ENCODE assay signal across 9 cellular contexts in genomic region chr20:32737371-32738223, GRCh38. TPM values are rescaled to one million over a fixed set of nuclear protein-coding genes. Genes with fewer than 3 reads are reported as not detected.
DNase-seq lines count a peak whose midpoint lies in the region; ATAC-seq lines count a peak whose summit lies in the region.
"Had no signal": no experiment of that assay in that cellular context is flagged by ENCODE, and none has a peak within 500 bp of the region (broad histone marks: within the 10 kb centered on the region; RNA-seq: fewer than 3 reads in every experiment).

No MANE protein-coding gene starts in this region.

- H4K5ac ChIP-seq in mesendoderm (ENCODE audit: low read length): no peak overlapping the region

- H3K4me3 ChIP-seq in mesendoderm (ENCODE audit: low read length): no peak overlapping the region

- no peaks in the 10 kb centered on the region for H3K4me1 ChIP-seq in mesendoderm (ENCODE audit: control insufficient read depth, low read depth, low read length)

- peak; percentile 82 for ATAC-seq in activated naive CD8-positive, alpha-beta T cell treated with anti-CD3 and anti-CD28 coated beads, Interleukin-2, amount 50 U/mL, for 24 hours
- ATAC-seq in GM19463 (IDR thresholded peaks at IDR 0.05; ENCODE audit: unreplicated experiment): no peak

- no peaks in the 10 kb centered on the region for H3K27me3 Mint-ChIP-seq in activated naive CD8-positive, alpha-beta T cell treated with anti-CD3 and anti-CD28 coated beads, Interleukin-2, amount 50 U/mL, for 24 hours

- no peak overlapping the region for H2AK5ac ChIP-seq in mesendoderm (ENCODE audit: low read length)

- no peak overlapping the region for H3K56ac ChIP-seq in mesendoderm (ENCODE audit: low read length)

- no peak overlapping the region for H2BK120ac ChIP-seq in mesendoderm (ENCODE audit: low read depth, low read length)

- H2BK15ac ChIP-seq in mesendoderm (replicated peaks; ENCODE audit: low read depth): no peak overlapping the region

- no peak overlapping the region for H3K18ac ChIP-seq in mesendoderm (ENCODE audit: low read length)

- H2BK5ac ChIP-seq in mesendoderm (ENCODE audit: low read length): no peak overlapping the region

- peaks cover 14% of the 10 kb centered on the region for H3K79me2 ChIP-seq in mesendoderm (ENCODE audit: control insufficient read depth, insufficient read depth, low read length)

- DNase-seq in AG20443 (ENCODE audit: low spot score) (peak; percentile 45), RKO (ENCODE audit: low spot score) (peak; percentile 61), mesendoderm (no peak), COR-L47 (lab: John Stamatoyannopoulos, UW) (no peak), NK-92 (lab: John Stamatoyannopoulos, UW; ENCODE audit: unreplicated experiment) (no peak), NCI-H2227 treated with DMSO at 0.1 percent for 48 hours (lab: John Stamatoyannopoulos, UW) (no peak)
- DNase-seq in activated naive CD8-positive, alpha-beta T cell treated with anti-CD3 and anti-CD28 coated beads, Interleukin-2, amount 50 U/mL, for 24 hours: peak; percentile 29
- DNase-seq: NCI-H1417 treated with DMSO at 0.1 percent for 48 hours had no signal

- H3K36me3 ChIP-seq in mesendoderm (ENCODE audit: control insufficient read depth, insufficient read depth, low read length): no peaks in the 10 kb centered on the region

- H3K27ac Mint-ChIP-seq in activated naive CD8-positive, alpha-beta T cell treated with anti-CD3 and anti-CD28 coated beads, Interleukin-2, amount 50 U/mL, for 24 hours: peak overlapping the region; percentile 82

- H3K27me3 ChIP-seq in mesendoderm (ENCODE audit: insufficient read depth, low read length, poor library complexity): no peaks in the 10 kb centered on the region

- no peak overlapping the region for H3K9ac ChIP-seq in mesendoderm (ENCODE audit: low read length)

- no peak overlapping the region for H3K4me2 ChIP-seq in mesendoderm (ENCODE audit: low read length)

- no peaks in the 10 kb centered on the region for H3K79me1 ChIP-seq in mesendoderm (ENCODE audit: low read length)

- peak overlapping the region; percentile 86 for H4K8ac ChIP-seq in mesendoderm (ENCODE audit: low read depth, low read length)

- no peak overlapping the region for H3K27ac ChIP-seq in mesendoderm (ENCODE audit: low read depth, low read length)

- no peaks in the 10 kb centered on the region for H3K9me3 Mint-ChIP-seq in activated naive CD8-positive, alpha-beta T cell treated with anti-CD3 and anti-CD28 coated beads, Interleukin-2, amount 50 U/mL, for 24 hours

- peak overlapping the region; percentile 45 for H3K4me3 Mint-ChIP-seq in activated naive CD8-positive, alpha-beta T cell treated with anti-CD3 and anti-CD28 coated beads, Interleukin-2, amount 50 U/mL, for 24 hours

- H3K4ac ChIP-seq in mesendoderm (ENCODE audit: low read depth, low read length): peak overlapping the region; percentile 16

- H3K36me3 Mint-ChIP-seq in activated naive CD8-positive, alpha-beta T cell treated with anti-CD3 and anti-CD28 coated beads, Interleukin-2, amount 50 U/mL, for 24 hours (ENCODE audit: low read depth): no peaks in the 10 kb centered on the region

- no peak overlapping the region for H3K23ac ChIP-seq in mesendoderm (ENCODE audit: low read length)

- H3K4me1 Mint-ChIP-seq in activated naive CD8-positive, alpha-beta T cell treated with anti-CD3 and anti-CD28 coated beads, Interleukin-2, amount 50 U/mL, for 24 hours: peaks cover 54% of the 10 kb centered on the region

- no CpG with 5 or more reads among the region's 7 CpGs for WGBS in mesendoderm (ENCODE audit: extremely low coverage, insufficient coverage, low lambda C conversion rate)

RNA-seq across cellular contexts. Expression of gene COMMD7, which starts 5.7 kb away (rescaled TPM):
- 70.1 TPM for polyA plus RNA-seq in mesendoderm (2013, experiment 1 of 2)
- polyA plus RNA-seq in mesendoderm (2013, experiment 2 of 2): 71.1 TPM

RNA-seq across cellular contexts. Expression of gene DNMT3B, which starts 24.6 kb away (rescaled TPM):
- polyA plus RNA-seq in mesendoderm (2013, experiment 1 of 2): 290 TPM
- 289 TPM for polyA plus RNA-seq in mesendoderm (2013, experiment 2 of 2)

Comparison
In these comparisons a context has a peak if more than half of its experiments do, and no peak if none do; other contexts are left out.
1. DNase-seq: peak in AG20443 (single experiment), RKO (single experiment) and activated naive CD8-positive, alpha-beta T cell treated with anti-CD3 and anti-CD28 coated beads, Interleukin-2, amount 50 U/mL, for 24 hours (single experiment); none in mesendoderm (single experiment), COR-L47 (single experiment), NK-92 (single experiment) and NCI-H2227 treated with DMSO at 0.1 percent for 48 hours (single experiment).